In the genomic region with DNA sequence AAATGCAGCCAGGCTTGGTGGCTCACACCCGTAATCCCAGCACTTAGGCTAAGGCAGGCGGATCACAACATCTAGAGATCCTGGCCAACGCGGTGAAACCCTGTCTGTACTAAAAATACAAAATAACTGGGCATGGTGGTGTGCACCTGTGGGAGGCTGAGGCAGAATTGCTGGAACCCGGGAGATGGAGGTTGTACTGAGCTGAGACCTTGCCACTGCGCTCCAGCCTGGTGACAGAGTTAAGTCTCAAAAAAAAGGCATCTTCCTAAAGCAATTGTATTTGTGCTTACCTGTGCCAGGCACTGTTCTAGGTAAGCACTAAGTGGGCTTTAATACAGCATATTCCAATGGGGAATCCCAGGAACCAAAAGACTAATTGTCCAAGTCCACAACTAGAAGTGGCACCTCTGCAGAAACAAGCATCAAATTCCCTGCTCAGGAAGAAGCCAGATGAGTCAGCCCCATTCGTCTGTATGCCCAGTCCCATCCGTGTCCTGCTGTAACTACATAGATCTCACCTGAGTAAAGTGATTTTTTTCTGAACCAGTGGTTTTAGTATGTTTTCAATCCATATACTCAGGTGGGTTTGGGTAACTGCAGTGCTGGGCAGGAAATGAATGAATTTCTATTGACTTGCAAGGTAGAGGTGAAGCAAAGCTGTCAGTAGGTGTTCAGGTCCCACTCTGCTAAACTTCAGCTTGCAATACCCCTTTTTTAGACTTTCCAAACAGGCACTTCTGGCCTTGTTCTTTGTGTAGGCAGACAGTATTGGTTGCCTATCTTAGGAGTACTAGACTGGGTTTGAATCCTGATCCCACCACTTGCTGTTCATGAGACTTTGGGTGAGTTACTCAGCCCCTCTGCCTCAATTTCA, we compare ENCODE assay signal across 8 cellular contexts. TPM values are rescaled to one million over a fixed set of nuclear protein-coding genes. Genes with fewer than 3 reads are reported as not detected.
A peak's percentile ranks its signal among the peaks of the same experiment; 100 is the strongest.
DNase-seq lines count a peak whose midpoint lies in the region; ATAC-seq and TF ChIP-seq lines count a peak whose summit lies in the region.

No MANE protein-coding gene starts in this region.

- peak overlapping the region; percentile 3 for H3K4me3 ChIP-seq in kidney epithelial cell (ENCODE audit: low read depth, low read length)

- H3K4me1 Mint-ChIP-seq in activated T-cell treated with anti-CD3 and anti-CD28 coated beads, Interleukin-2, amount 50 U/mL, for 4 hours (ENCODE audit: low read depth), result peaks cover 32% of the 10 kb centered on the region

- H3K36me3 ChIP-seq in kidney epithelial cell (ENCODE audit: control insufficient read depth, insufficient read depth, low read length), result peaks cover 5% of the 10 kb centered on the region

- peak; percentile 15 to 20 for ATAC-seq in activated T-cell treated with anti-CD3 and anti-CD28 coated beads, Interleukin-2, amount 50 U/mL, for 4 hours
- no peak for ATAC-seq in GM18867 (IDR thresholded peaks at IDR 0.05; ENCODE audit: unreplicated experiment)
- no peak for ATAC-seq in HG03457 (IDR thresholded peaks at IDR 0.05; ENCODE audit: unreplicated experiment)

- H3K27me3 Mint-ChIP-seq in activated T-cell treated with anti-CD3 and anti-CD28 coated beads, Interleukin-2, amount 50 U/mL, for 4 hours (ENCODE audit: low read depth), result peaks cover 7% of the 10 kb centered on the region

- no peak for TF ChIP-seq CTCF in kidney epithelial cell (IDR thresholded peaks at IDR 0.05; ENCODE audit: insufficient read depth, low read length, poor library complexity, severe bottlenecking)

- no peaks in the 10 kb centered on the region for H3K9me3 Mint-ChIP-seq in activated T-cell treated with anti-CD3 and anti-CD28 coated beads, Interleukin-2, amount 50 U/mL, for 4 hours

- DNase-seq in DMS53 (lab: John Stamatoyannopoulos, UW) (peak; percentile 90), LoVo (ENCODE audit: low spot score) (peak; percentile 69), kidney epithelial cell (ENCODE audit: low read depth) (no peak), NCI-H2081 treated with DMSO at 0.1 percent for 48 hours (lab: John Stamatoyannopoulos, UW) (no peak), mesenteric fat pad (ENCODE audit: low spot score) (no peak)
- peak; percentile 8 for DNase-seq in activated T-cell treated with anti-CD3 and anti-CD28 coated beads, Interleukin-2, amount 50 U/mL, for 4 hours

- H3K27me3 ChIP-seq in kidney epithelial cell (ENCODE audit: control insufficient read depth, insufficient read depth, low read length), result no peaks in the 10 kb centered on the region

- peaks cover 56% of the 10 kb centered on the region for H3K36me3 Mint-ChIP-seq in activated T-cell treated with anti-CD3 and anti-CD28 coated beads, Interleukin-2, amount 50 U/mL, for 4 hours (ENCODE audit: insufficient read depth)

- H3K4me3 Mint-ChIP-seq in activated T-cell treated with anti-CD3 and anti-CD28 coated beads, Interleukin-2, amount 50 U/mL, for 4 hours, result peak overlapping the region; percentile 100

RNA-seq across cellular contexts. Expression of gene RCC1, which starts 4.7 kb away (rescaled TPM):
- total RNA-seq in activated T-cell treated with anti-CD3 and anti-CD28 coated beads, Interleukin-2, amount 50 U/mL, for 4 hours, result 100 to 1,000 TPM; 106 to 149 (median 139) TPM
- total RNA-seq in kidney epithelial cell (37.6 and 45.2 TPM in 2 replicates), mesenteric fat pad (18.6 TPM)

RNA-seq across cellular contexts. Expression of gene TRNAU1AP, which starts 42.3 kb away (rescaled TPM):
- total RNA-seq in activated T-cell treated with anti-CD3 and anti-CD28 coated beads, Interleukin-2, amount 50 U/mL, for 4 hours, result 10 to 100 TPM; 37.4 to 44.1 (median 37.7) TPM
- total RNA-seq in kidney epithelial cell (11.9 and 20.1 TPM in 2 replicates), mesenteric fat pad (25.1 TPM)

Comparison
In these comparisons a context has a peak if more than half of its experiments do, and no peak if none do; other contexts are left out.
1. DNase-seq: peak in DMS53 (single experiment), LoVo (single experiment) and activated T-cell treated with anti-CD3 and anti-CD28 coated beads, Interleukin-2, amount 50 U/mL, for 4 hours (single experiment); none in kidney epithelial cell (single experiment), NCI-H2081 treated with DMSO at 0.1 percent for 48 hours (single experiment) and mesenteric fat pad (single experiment).
2. ATAC-seq: peak in activated T-cell treated with anti-CD3 and anti-CD28 coated beads, Interleukin-2, amount 50 U/mL, for 4 hours (2 of 2); none in GM18867 (single experiment) and HG03457 (single experiment).